35 cellular contexts compared by ENCODE assay signal in genomic region chr7:144403649-144404061, GRCh38. TPM values are rescaled to one million over a fixed set of nuclear protein-coding genes. Genes with fewer than 3 reads are reported as not detected.
"Had no signal": no experiment of that assay in that cellular context is flagged by ENCODE, and none has a peak within 500 bp of the region (broad histone marks: within the 10 kb centered on the region; RNA-seq: fewer than 3 reads in every experiment).

TSS of gene NOBOX (minus strand) at chr7:144403693.

- H3K36me3 Mint-ChIP-seq: activated CD4-positive, alpha-beta memory T cell treated with anti-CD3 and anti-CD28 coated beads for 36 hours; activated naive CD8-positive, alpha-beta T cell had no signal

- H3K9me3 Mint-ChIP-seq: activated CD4-positive, alpha-beta memory T cell treated with anti-CD3 and anti-CD28 coated beads for 36 hours; activated CD4-positive, alpha-beta T cell treated with anti-CD3 and anti-CD28 coated beads, Interleukin-2, amount 10 ng/mL, durations not matched to agents 24 days and 14 days; activated T-cell treated with anti-CD3 and anti-CD28 coated beads, Interleukin-2, amount 50 U/mL, for 4 hours; activated T-helper 17 cell treated with anti-CD3 and anti-CD28 coated beads, Interleukin-2, amount 50 U/mL, for 72 hours; central memory CD8-positive, alpha-beta T cell; effector memory CD8-positive, alpha-beta T cell; T-helper 2 cell treated with Interferon-gamma antibody and Interleukin-4, amounts not matched to agents 5 μg/mL and 100 μg/mL, for 36 hours had no signal

- H3K27ac ChIP-seq: brain microvascular endothelial cell, esophagus muscularis mucosa, foreskin keratinocyte, gastrocnemius medialis, WERI-Rb-1 had no signal

- H3K9me3 ChIP-seq: esophagus muscularis mucosa, gastrocnemius medialis had no signal

- H3K4me1 ChIP-seq: esophagus muscularis mucosa, gastrocnemius medialis had no signal

- ATAC-seq: activated CD4-positive, alpha-beta T cell treated with anti-CD3 and anti-CD28 coated beads for 36 hours; activated CD8-positive, alpha-beta T cell treated with anti-CD3 and anti-CD28 coated beads, Interleukin-2, amount 10 ng/mL, durations not matched to agents 7 days and 5 days; activated T-cell treated with anti-CD3 and anti-CD28 coated beads, Interleukin-2, amount 50 U/mL, for 4 hours; activated T-helper 17 cell treated with anti-CD3 and anti-CD28 coated beads, Interleukin-2, amount 50 U/mL, for 72 hours; effector memory CD8-positive, alpha-beta T cell; foreskin keratinocyte; gastrocnemius medialis; T-helper 17 cell had no signal

- H3K27ac Mint-ChIP-seq: activated CD4-positive, alpha-beta memory T cell treated with anti-CD3 and anti-CD28 coated beads for 36 hours; activated CD4-positive, alpha-beta T cell treated with anti-CD3 and anti-CD28 coated beads for 36 hours; activated CD4-positive, alpha-beta T cell treated with anti-CD3 and anti-CD28 coated beads, Interleukin-2, amount 10 ng/mL, durations not matched to agents 24 days and 14 days; activated CD8-positive, alpha-beta T cell treated with anti-CD3 and anti-CD28 coated beads, Interleukin-2, amount 10 ng/mL, durations not matched to agents 7 days and 5 days; activated naive CD8-positive, alpha-beta T cell; activated T-helper 17 cell treated with anti-CD3 and anti-CD28 coated beads, Interleukin-2, amount 50 U/mL, for 72 hours; T-helper 17 cell; T-helper 2 cell treated with Interferon-gamma antibody and Interleukin-4, amounts not matched to agents 5 μg/mL and 100 μg/mL, for 36 hours had no signal

- H3K4me3 Mint-ChIP-seq: activated CD4-positive, alpha-beta memory T cell treated with anti-CD3 and anti-CD28 coated beads for 36 hours; activated CD4-positive, alpha-beta T cell treated with anti-CD3 and anti-CD28 coated beads for 36 hours; activated CD4-positive, alpha-beta T cell treated with anti-CD3 and anti-CD28 coated beads, Interleukin-2, amount 10 ng/mL, durations not matched to agents 24 days and 14 days; activated CD8-positive, alpha-beta T cell treated with anti-CD3 and anti-CD28 coated beads, Interleukin-2, amount 10 ng/mL, durations not matched to agents 7 days and 5 days; activated naive CD8-positive, alpha-beta T cell; activated T-cell treated with anti-CD3 and anti-CD28 coated beads, Interleukin-2, amount 50 U/mL, for 4 hours; activated T-helper 17 cell treated with anti-CD3 and anti-CD28 coated beads, Interleukin-2, amount 50 U/mL, for 72 hours; central memory CD8-positive, alpha-beta T cell; effector memory CD8-positive, alpha-beta T cell; T-helper 17 cell; T-helper 2 cell treated with Interferon-gamma antibody and Interleukin-4, amounts not matched to agents 5 μg/mL and 100 μg/mL, for 36 hours had no signal

- H3K36me3 ChIP-seq: brain microvascular endothelial cell, esophagus muscularis mucosa, gastrocnemius medialis, WERI-Rb-1 had no signal

- H3K4me1 Mint-ChIP-seq: activated CD4-positive, alpha-beta T cell treated with anti-CD3 and anti-CD28 coated beads for 36 hours; activated CD4-positive, alpha-beta T cell treated with anti-CD3 and anti-CD28 coated beads, Interleukin-2, amount 10 ng/mL, durations not matched to agents 24 days and 14 days; activated T-helper 17 cell treated with anti-CD3 and anti-CD28 coated beads, Interleukin-2, amount 50 U/mL, for 72 hours; central memory CD8-positive, alpha-beta T cell had no signal

- H3K4me3 ChIP-seq: esophagus muscularis mucosa, gastrocnemius medialis had no signal

- H3K27me3 ChIP-seq: brain microvascular endothelial cell, esophagus muscularis mucosa, foreskin keratinocyte, gastrocnemius medialis had no signal

- DNase-seq: activated CD4-positive, alpha-beta memory T cell treated with anti-CD3 and anti-CD28 coated beads for 36 hours; activated CD4-positive, alpha-beta T cell treated with anti-CD3 and anti-CD28 coated beads for 36 hours; activated CD4-positive, alpha-beta T cell treated with anti-CD3 and anti-CD28 coated beads, Interleukin-2, amount 10 ng/mL, durations not matched to agents 24 days and 14 days; activated CD4-positive, CD25-positive, alpha-beta regulatory T cell; activated CD4-positive, CD25-positive, alpha-beta regulatory T cell treated with anti-CD3 and anti-CD28 coated beads, Interleukin-2, amount 50 U/mL, for 72 hours; activated CD8-positive, alpha-beta T cell treated with anti-CD3 and anti-CD28 coated beads, Interleukin-2, amount 10 ng/mL, durations not matched to agents 7 days and 5 days; activated effector memory CD4-positive, alpha-beta T cell treated with Interleukin-2 at 50 U/mL for 16 hours; activated gamma-delta T cell treated with Interleukin-2 at 50 U/mL for 16 hours; activated naive CD4-positive, alpha-beta T cell treated with anti-CD3 and anti-CD28 coated beads, Interleukin-2, amount 50 U/mL, for 16 hours; activated naive CD4-positive, alpha-beta T cell treated with Interleukin-2 at 50 U/mL for 16 hours; activated T-cell treated with anti-CD3 and anti-CD28 coated beads, Interleukin-2, amount 50 U/mL, for 4 hours; amniotic stem cell; anterior cingulate cortex; brain microvascular endothelial cell; cortex of kidney; dermis blood vessel endothelial cell; effector CD4-positive, alpha-beta T cell; effector memory CD8-positive, alpha-beta T cell; erythroblast; foreskin keratinocyte; gastrocnemius medialis; glutamatergic neuron; T-helper 1 cell; T-helper 17 cell; T1000; WERI-Rb-1 had no signal

RNA-seq across cellular contexts. Expression of gene NOBOX, which starts in this region (rescaled TPM):
- total RNA-seq: activated CD4-positive, alpha-beta memory T cell treated with anti-CD3 and anti-CD28 coated beads for 36 hours; activated CD4-positive, alpha-beta T cell treated with anti-CD3 and anti-CD28 coated beads for 36 hours; activated CD4-positive, alpha-beta T cell treated with anti-CD3 and anti-CD28 coated beads, Interleukin-2, amount 10 ng/mL, durations not matched to agents 24 days and 14 days; activated CD8-positive, alpha-beta T cell treated with anti-CD3 and anti-CD28 coated beads, Interleukin-2, amount 10 ng/mL, durations not matched to agents 7 days and 5 days; activated T-cell treated with anti-CD3 and anti-CD28 coated beads, Interleukin-2, amount 50 U/mL, for 4 hours; activated T-helper 17 cell treated with anti-CD3 and anti-CD28 coated beads, Interleukin-2, amount 50 U/mL, for 72 hours; astrocyte; bronchial epithelial cell; cardiac septum; cerebellum; dermis blood vessel endothelial cell; esophagus muscularis mucosa; foreskin keratinocyte; gastrocnemius medialis; T-helper 17 cell had no signal
